Comparison of ENCODE assay signal across 1 cellular context in genomic region chr3:101810023-101810415, GRCh38.
TF ChIP-seq lines count a peak whose summit lies in the region.

No MANE protein-coding gene starts in this region.

TF ChIP-seq in endothelial cell of umbilical vein, 7 proteins besides CTCF, POLR2A, EP300 and RAD21:
- TF ChIP-seq FOS (IDR thresholded peaks at IDR 0.05; ENCODE audit: borderline replicate concordance, insufficient read depth, low read length) (no peak), MYC (IDR thresholded peaks at IDR 0.05; ENCODE audit: low read depth, low read length) (no peak), EZH2 (IDR thresholded peaks at IDR 0.05; ENCODE audit: borderline replicate concordance, low read depth, low read length, severe bottlenecking) (no peak), JUN (IDR thresholded peaks at IDR 0.05; ENCODE audit: borderline replicate concordance, insufficient read depth, insufficient read length, low read depth) (no peak), MAX (IDR thresholded peaks at IDR 0.05; ENCODE audit: insufficient read depth, insufficient read length) (no peak), GATA2 (IDR thresholded peaks at IDR 0.05; ENCODE audit: insufficient read depth, insufficient read length, low read depth, low read length) (no peak), POLR2AphosphoS5 (IDR thresholded peaks at IDR 0.05; ENCODE audit: insufficient read depth, low read depth, low read length) (no peak)
